In the genomic region with DNA sequence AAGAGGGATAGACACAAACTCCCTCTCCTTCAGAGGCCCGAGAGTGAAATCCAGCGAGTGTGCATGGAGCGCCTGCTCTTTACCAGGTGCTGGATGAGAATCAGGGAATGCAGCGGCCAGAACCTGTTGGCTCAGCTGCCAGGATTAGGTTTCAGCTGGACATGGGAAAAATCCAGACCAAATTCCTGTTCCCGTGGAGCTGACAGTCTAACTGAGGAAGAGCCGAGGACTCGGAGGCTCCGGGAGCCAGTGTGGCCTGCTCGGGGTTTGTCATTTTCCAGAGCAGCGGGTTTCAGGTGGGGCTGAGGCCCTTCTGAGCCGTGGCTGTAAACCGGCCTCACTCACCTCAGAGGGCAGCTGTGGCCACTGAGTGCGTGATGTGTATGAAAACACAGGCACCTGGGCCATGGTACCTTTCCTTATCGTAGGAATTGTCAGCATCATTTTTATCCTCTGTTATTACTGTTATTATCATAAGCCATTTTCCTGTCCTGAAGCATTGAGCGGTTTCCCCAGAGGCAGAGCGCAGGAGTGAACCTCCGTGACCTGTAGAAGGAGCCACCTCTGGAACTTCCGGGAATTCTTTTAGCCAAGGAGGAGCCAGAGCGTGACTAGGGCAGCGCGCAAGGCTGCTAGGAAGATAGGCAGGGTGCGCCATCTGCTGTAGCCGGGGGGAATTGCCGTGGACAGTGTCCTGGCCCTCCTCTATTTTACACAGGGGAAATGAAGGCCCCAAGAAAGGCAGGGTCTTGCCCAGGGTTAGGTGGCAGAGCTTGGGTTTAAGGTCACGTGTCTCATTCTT, we compare ENCODE assay signal across 8 cellular contexts. TPM values are rescaled to one million over a fixed set of nuclear protein-coding genes. Genes with fewer than 3 reads are reported as not detected.
DNase-seq lines count a peak whose midpoint lies in the region; ATAC-seq, FAIRE-seq and TF ChIP-seq lines count a peak whose summit lies in the region.

No MANE protein-coding gene starts in this region.

- TF ChIP-seq POLR2A in thyroid gland (IDR thresholded peaks at IDR 0.05) = peak in 1 of 2 donors; percentile 29

- H3K27ac ChIP-seq in pancreas (peak overlapping the region; percentile 53 to 88 (median 72)), thyroid gland (peak overlapping the region; percentile 54 to 96 (median 90))

- H3K9me3 Mint-ChIP-seq in activated naive CD8-positive, alpha-beta T cell (ENCODE audit: low read depth) = no peaks in the 10 kb centered on the region
- H3K9me3 Mint-ChIP-seq in glutamatergic neuron (ENCODE audit: unreplicated experiment) = no peaks in the 10 kb centered on the region

- no peaks in the 10 kb centered on the region for H3K36me3 ChIP-seq in pancreas
- no peaks in the 10 kb centered on the region for H3K36me3 ChIP-seq in thyroid gland

- H3K4me1 ChIP-seq in pancreas = peaks cover 0 to 9% (median 5%) of the 10 kb centered on the region in 3 donors
- H3K4me1 ChIP-seq in thyroid gland = peaks cover 18 to 31% of the 10 kb centered on the region in 2 donors

- peaks cover 35% of the 10 kb centered on the region for H3K4me1 Mint-ChIP-seq in activated naive CD8-positive, alpha-beta T cell (ENCODE audit: low read depth)
- H3K4me1 Mint-ChIP-seq in glutamatergic neuron (ENCODE audit: low read depth, unreplicated experiment) = peaks cover 13% of the 10 kb centered on the region

- no peaks in the 10 kb centered on the region for H3K9me3 ChIP-seq in pancreas
- no peaks in the 10 kb centered on the region for H3K9me3 ChIP-seq in thyroid gland

- FAIRE-seq in pancreas (lab: Jason Lieb, UNC) = peak; percentile 29

- ATAC-seq in pancreas = peak; percentile 98 to 99 (median 98)

- H3K27me3 ChIP-seq in pancreas (no peaks in the 10 kb centered on the region), thyroid gland (no peaks in the 10 kb centered on the region)

- DNase-seq in DMS53 treated with DMSO at 0.1 percent for 48 hours (lab: John Stamatoyannopoulos, UW; ENCODE audit: unreplicated experiment) (peak; percentile 95), H4 (ENCODE audit: low spot score) (peak; percentile 86), NCI-H1048 (lab: John Stamatoyannopoulos, UW) (peak; percentile 67), SKM-1 (lab: John Stamatoyannopoulos, UW; ENCODE audit: unreplicated experiment) (peak; percentile 70), glutamatergic neuron (peak; percentile 94), pancreas (peak; percentile 86 to 94 (median 92)), thyroid gland (peak; percentile 91 to 93)

- peak overlapping the region; percentile 75 for H3K4me3 Mint-ChIP-seq in activated naive CD8-positive, alpha-beta T cell
- peak overlapping the region; percentile 52 for H3K4me3 Mint-ChIP-seq in glutamatergic neuron (ENCODE audit: unreplicated experiment)

- TF ChIP-seq CTCF in glutamatergic neuron (IDR thresholded peaks at IDR 0.05; ENCODE audit: partially characterized antibody, unreplicated experiment) (peak; percentile 77), pancreas (IDR thresholded peaks at IDR 0.05) (peak; percentile 86 to 94 (median 91)), thyroid gland (IDR thresholded peaks at IDR 0.05) (peak; percentile 91 to 99 (median 98))

- 9 to 10% methylated on average over 25 of the region's 25 CpGs for WGBS in pancreas, 2 donors
- WGBS in thyroid gland, 2 donors = 25 to 27% methylated on average over 23 to 24 of the region's 25 CpGs

- peak overlapping the region in 2 of 4 donors; percentile 13 to 39 for H3K4me3 ChIP-seq in pancreas
- H3K4me3 ChIP-seq in thyroid gland (replicated peaks in 1 of 3) = no peak overlapping the region

- H3K36me3 Mint-ChIP-seq in activated naive CD8-positive, alpha-beta T cell = no peaks in the 10 kb centered on the region
- peaks cover 5% of the 10 kb centered on the region for H3K36me3 Mint-ChIP-seq in glutamatergic neuron (ENCODE audit: unreplicated experiment)

- intact Hi-C loops in pancreas (cut with DNase I) (loop anchor here in 1 of 3 donors (10.0 kb wide), 1 partner anchor 395 kb away; a partner anchor contains a TSS), thyroid gland (cut with DNase I) (loop anchor here (10.0 kb wide), 2 partner anchors 75 to 135 kb away; a partner anchor contains a TSS)

- peak overlapping the region; percentile 94 for H3K27ac Mint-ChIP-seq in activated naive CD8-positive, alpha-beta T cell
- peak overlapping the region; percentile 22 for H3K27ac Mint-ChIP-seq in glutamatergic neuron (ENCODE audit: unreplicated experiment)

- no peaks in the 10 kb centered on the region for H3K27me3 Mint-ChIP-seq in activated naive CD8-positive, alpha-beta T cell
- H3K27me3 Mint-ChIP-seq in glutamatergic neuron (ENCODE audit: unreplicated experiment) = peaks cover 2% of the 10 kb centered on the region

RNA-seq across cellular contexts. Expression of a gene that starts 27.3 kb away (rescaled TPM):
- total RNA-seq in H4 (2014; rRNA removed; shearing (Covaris generic)) = 73.8 and 77.3 TPM in 2 replicates
- total RNA-seq in glutamatergic neuron (ENCODE audit: unreplicated experiment) (42.0 TPM), pancreas (10 to 100 TPM; 10.6 to 15.8 (median 12.6) TPM), thyroid gland (100 to 1,000 TPM; 108 to 145 (median 111) TPM)
- polyA plus RNA-seq in pancreas = 10 to 100 TPM; 20.3 to 40.2 TPM

RNA-seq across cellular contexts. Expression of a gene that starts 41.8 kb away (rescaled TPM):
- 7.9 and 11.3 TPM in 2 replicates for total RNA-seq in H4 (2014; rRNA removed; shearing (Covaris generic))
- total RNA-seq in glutamatergic neuron (ENCODE audit: unreplicated experiment) (3.1 TPM), pancreas (1 to 10 TPM; 2.9 to 5.9 (median 3.2) TPM), thyroid gland (10 to 100 TPM in 1 of 4 donors, 1 to 10 TPM in 3; 4.0 to 13.9 (median 7.1) TPM)
- polyA plus RNA-seq in pancreas = 1 to 10 TPM; 5.1 to 6.0 TPM
